Comparison of ENCODE assay signal across 26 cellular contexts in genomic region chr3:107644631-107645030, GRCh38.
DNase-seq lines count a peak whose midpoint lies in the region; ATAC-seq and TF ChIP-seq lines count a peak whose summit lies in the region.
"Had no signal": no experiment of that assay in that cellular context is flagged by ENCODE, and none has a peak within 500 bp of the region (broad histone marks: within the 10 kb centered on the region; RNA-seq: fewer than 3 reads in every experiment).

No MANE protein-coding gene starts in this region.

- H3K27me3 Mint-ChIP-seq in T-cell, result no peaks in the 10 kb centered on the region
- H3K27me3 Mint-ChIP-seq: CD4-positive, CD25-positive, alpha-beta regulatory T cell had no signal

- CTCF ChIA-PET in T-cell (lab: Charles Lee), result interaction anchor here in 1 of 2 donors (2.2 to 4.2 kb wide), 2 partner anchors 16 to 32 kb away, joined by 6 to 20 read pairs; no protein-coding TSS in a partner anchor

- H3K36me3 ChIP-seq in upper lobe of right lung (no peaks in the 10 kb centered on the region), stomach (peaks cover 0 to 7% (median 0%) of the 10 kb centered on the region in 4 donors)

- H3K9me3 Mint-ChIP-seq in T-cell, result no peaks in the 10 kb centered on the region
- H3K9me3 Mint-ChIP-seq: activated T-helper 2 cell treated with anti-CD3 and anti-CD28 coated beads, Interferon-gamma antibody, Interleukin-2, Interleukin-4, amounts not matched to agents 10 μg/mL and 5 μg/mL and 100 μg/mL, durations not matched to agents 14 hours and 24 hours and 36 hours; CD4-positive, CD25-positive, alpha-beta regulatory T cell had no signal

- ATAC-seq in upper lobe of right lung (no peak), T-cell (replicated peaks in 1 of 4) (no peak)
- ATAC-seq: lower lobe of right lung, psoas muscle had no signal

- no peak overlapping the region for H3K27ac ChIP-seq in upper lobe of right lung
- H3K27ac ChIP-seq in stomach, result no peak overlapping the region
- H3K27ac ChIP-seq: epithelial cell of prostate, lower lobe of right lung, psoas muscle, tibial nerve had no signal

- no peaks in the 10 kb centered on the region for H3K4me1 ChIP-seq in upper lobe of right lung
- peaks cover 0 to 8% (median 2%) of the 10 kb centered on the region in 4 donors for H3K4me1 ChIP-seq in stomach
- H3K4me1 ChIP-seq: lower lobe of right lung had no signal

- TF ChIP-seq EP300 in stomach (IDR thresholded peaks at IDR 0.05), result no peak

- H3K27ac Mint-ChIP-seq in T-cell, result no peak overlapping the region
- H3K27ac Mint-ChIP-seq: activated T-helper 2 cell treated with anti-CD3 and anti-CD28 coated beads, Interferon-gamma antibody, Interleukin-2, Interleukin-4, amounts not matched to agents 10 μg/mL and 5 μg/mL and 100 μg/mL, durations not matched to agents 14 hours and 24 hours and 36 hours; CD4-positive, CD25-positive, alpha-beta regulatory T cell had no signal

- H3K4me3 ChIP-seq in upper lobe of right lung (no peak overlapping the region), stomach (no peak overlapping the region)
- H3K4me3 ChIP-seq: lower lobe of right lung, psoas muscle, tibial nerve had no signal

- peak; percentile 61 for DNase-seq in ELR (ENCODE audit: low read depth)
- DNase-seq in HS-5 (ENCODE audit: low read depth), result peak; percentile 20
- peak; percentile 17 for DNase-seq in amniotic stem cell (lab: John Stamatoyannopoulos, UW)
- peak; percentile 56 for DNase-seq in iris pigment epithelial cell (ENCODE audit: low read depth)
- DNase-seq in upper lobe of right lung, result no peak
- no peak for DNase-seq in T-cell
- DNase-seq in stomach, result no peak
- DNase-seq in activated CD4-positive, alpha-beta T cell treated with anti-CD3 and anti-CD28 coated beads, Interleukin-2, amount 50 U/mL, for 4 hours, result no peak
- DNase-seq: activated CD4-positive, alpha-beta T cell treated with anti-CD3 and anti-CD28 coated beads for 4 hours; CD4-positive, CD25-positive, alpha-beta regulatory T cell; central memory CD4-positive, alpha-beta T cell; DMS 273 treated with DMSO at 0.1 percent for 48 hours; Karpas-422; lower lobe of right lung; NCI-H1048; NCI-H1930; NCI-H2227 treated with DMSO at 0.1 percent for 48 hours; NCI-H774; psoas muscle; SHP77; stimulated activated CD4-positive, alpha-beta T cell treated with anti-CD3 and anti-CD28 coated beads, Interleukin-2, amount 100 ng/mL, for 48 hours; stimulated activated naive CD4-positive, alpha-beta T cell; T-helper 1 cell had no signal

- intact Hi-C loops in upper lobe of right lung (cut with DNase I) (no loop called here), stomach (cut with DNase I; ENCODE audit: low total_unique reads) (no loop called here)

- POLR2A ChIA-PET in T-cell (lab: Charles Lee), result interaction anchor here in 1 of 2 donors (0.6 kb wide), 1 partner anchor 166 kb away, joined by 3 read pairs; no protein-coding TSS in a partner anchor

- WGBS in stomach, 5 donors, result 71 to 86% (median 76%) methylated on average over 3 of the region's 3 CpGs

- no peaks in the 10 kb centered on the region for H3K27me3 ChIP-seq in upper lobe of right lung
- no peaks in the 10 kb centered on the region for H3K27me3 ChIP-seq in stomach
- H3K27me3 ChIP-seq: tibial nerve had no signal

- no peak overlapping the region for H3K4me3 Mint-ChIP-seq in T-cell
- H3K4me3 Mint-ChIP-seq: CD4-positive, CD25-positive, alpha-beta regulatory T cell had no signal

- TF ChIP-seq CTCF in upper lobe of right lung (IDR thresholded peaks at IDR 0.05), result no peak
- TF ChIP-seq CTCF in stomach (IDR thresholded peaks at IDR 0.05), result no peak

- H3K9me3 ChIP-seq in upper lobe of right lung (no peaks in the 10 kb centered on the region), stomach (no peaks in the 10 kb centered on the region)
- H3K9me3 ChIP-seq: lower lobe of right lung, psoas muscle, tibial nerve had no signal

- no peak for TF ChIP-seq POLR2A in stomach (IDR thresholded peaks at IDR 0.05)

- peaks cover 27 to 44% (median 38%) of the 10 kb centered on the region in 3 donors for H3K4me1 Mint-ChIP-seq in T-cell

- H3K36me3 Mint-ChIP-seq in T-cell, result peaks cover 43% of the 10 kb centered on the region

Comparison
In these comparisons a context has a peak if more than half of its experiments do, and no peak if none do; other contexts are left out.
1. DNase-seq: peak in ELR (single experiment), HS-5 (single experiment), amniotic stem cell (single experiment) and iris pigment epithelial cell (single experiment); none in upper lobe of right lung (single experiment), T-cell (0 of 34), stomach (single experiment) and activated CD4-positive, alpha-beta T cell treated with anti-CD3 and anti-CD28 coated beads, Interleukin-2, amount 50 U/mL, for 4 hours (0 of 2).